In the genomic region with DNA sequence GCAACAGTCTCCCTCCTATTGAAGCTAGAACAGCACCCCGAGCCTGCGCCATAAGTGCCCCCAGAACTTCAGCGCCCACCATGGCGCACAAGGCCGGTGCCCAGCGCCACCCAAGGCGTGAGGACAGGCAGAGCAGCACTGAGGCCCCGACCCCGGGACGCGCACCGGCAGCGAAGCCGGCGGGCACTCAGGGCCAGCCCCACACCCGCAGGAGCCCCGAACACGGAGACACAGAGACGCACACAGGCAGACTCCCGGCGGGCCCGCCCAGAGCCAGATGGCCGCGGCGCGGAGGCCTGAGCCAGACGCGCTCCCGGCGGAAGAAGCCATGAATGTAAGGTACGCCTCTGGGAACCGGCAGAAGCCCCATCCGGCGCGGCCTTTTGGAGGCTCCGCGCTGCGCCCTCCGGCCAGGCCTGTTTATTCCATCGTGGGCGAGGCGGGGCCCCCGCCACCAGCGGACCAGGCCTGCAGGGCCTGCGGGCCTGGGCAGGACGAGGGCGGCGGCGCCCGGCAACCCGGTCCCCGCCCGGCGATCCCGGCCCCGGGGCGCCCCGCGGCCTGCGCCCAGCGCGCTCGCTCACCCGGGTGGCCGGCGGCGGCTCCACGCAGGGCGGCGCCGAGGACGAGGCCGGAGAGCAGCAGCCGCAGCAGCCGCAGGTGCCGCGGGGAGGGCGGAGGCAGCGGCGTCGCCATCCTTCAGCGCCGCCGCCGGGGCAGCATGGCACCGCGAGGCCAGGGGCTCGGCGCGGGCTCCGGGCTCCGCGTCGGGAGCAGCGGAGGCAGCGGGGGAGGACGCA, we compare ENCODE assay signal across 1 cellular context.
TF ChIP-seq lines count a peak whose summit lies in the region.

No MANE protein-coding gene starts in this region.

TF ChIP-seq in HepG2, 621 proteins besides CTCF, POLR2A, EP300 and RAD21 (continued from another document and continues in another):
- TF ChIP-seq ZNF280B (CRISPR knock-in tag; IDR thresholded peaks at IDR 0.05; ENCODE audit: borderline replicate concordance): no peak
- TF ChIP-seq ZNF557 (CRISPR knock-in tag; IDR thresholded peaks at IDR 0.05): no peak
- TF ChIP-seq HINFP (CRISPR knock-in tag; IDR thresholded peaks at IDR 0.05; ENCODE audit: low read depth): no peak
- TF ChIP-seq KLF16 (CRISPR knock-in tag; IDR thresholded peaks at IDR 0.05): 0 out of 4 replicates have a peak, but pooled peaks of 1 of the 2 experiments have one; percentile 2
- no peak for TF ChIP-seq ZNF124 (CRISPR knock-in tag; IDR thresholded peaks at IDR 0.05)
- TF ChIP-seq, protein P1, sequence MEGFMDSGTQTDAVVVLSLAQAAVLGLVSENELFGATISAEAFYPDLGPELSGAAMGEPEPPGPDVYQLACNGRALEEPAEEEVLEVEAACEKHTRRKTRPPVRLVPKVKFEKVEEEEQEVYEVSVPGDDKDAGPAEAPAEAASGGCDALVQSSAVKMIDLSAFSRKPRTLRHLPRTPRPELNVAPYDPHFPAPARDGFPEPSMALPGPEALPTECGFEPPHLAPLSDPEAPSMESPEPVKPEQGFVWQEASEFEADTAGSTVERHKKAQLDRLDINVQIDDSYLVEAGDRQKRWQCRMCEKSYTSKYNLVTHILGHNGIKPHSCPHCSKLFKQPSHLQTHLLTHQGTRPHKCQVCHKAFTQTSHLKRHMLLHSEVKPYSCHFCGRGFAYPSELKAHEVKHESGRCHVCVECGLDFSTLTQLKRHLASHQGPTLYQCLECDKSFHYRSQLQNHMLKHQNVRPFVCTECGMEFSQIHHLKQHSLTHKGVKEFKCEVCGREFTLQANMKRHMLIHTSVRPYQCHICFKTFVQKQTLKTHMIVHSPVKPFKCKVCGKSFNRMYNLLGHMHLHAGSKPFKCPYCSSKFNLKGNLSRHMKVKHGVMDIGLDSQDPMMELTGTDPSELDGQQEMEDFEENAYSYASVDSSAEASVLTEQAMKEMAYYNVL (CRISPR knock-in tag; IDR thresholded peaks at IDR 0.05; ENCODE audit: borderline replicate concordance): no peak
- no peak for TF ChIP-seq SMARCC2 (IDR thresholded peaks at IDR 0.05)
- no peak for TF ChIP-seq REL (CRISPR knock-in tag; conservative IDR thresholded peaks at IDR 0.05)
- no peak for TF ChIP-seq NFE2L1 (CRISPR knock-in tag; IDR thresholded peaks at IDR 0.05; ENCODE audit: borderline replicate concordance)
- no peak for TF ChIP-seq MAFF (IDR thresholded peaks at IDR 0.05; ENCODE audit: low read depth, low read length)
- TF ChIP-seq YEATS4 (CRISPR knock-in tag; IDR thresholded peaks at IDR 0.05; ENCODE audit: borderline replicate concordance): no peak
- 0 out of 2 replicates have a peak, but pooled peaks have one; percentile 46 for TF ChIP-seq ZNF451 (CRISPR knock-in tag; IDR thresholded peaks at IDR 0.05)
- no peak for TF ChIP-seq ATAD3A (CRISPR knock-in tag; IDR thresholded peaks at IDR 0.05)
- TF ChIP-seq RFX5 (IDR thresholded peaks at IDR 0.05; ENCODE audit: low read depth, low read length): no peak
- TF ChIP-seq HNF1A (IDR thresholded peaks at IDR 0.05; ENCODE audit: low read depth): no peak
- no peak for TF ChIP-seq HNF1A (CRISPR knock-in tag; IDR thresholded peaks at IDR 0.05; ENCODE audit: borderline replicate concordance)
- no peak for TF ChIP-seq HMG20A (CRISPR knock-in tag; IDR thresholded peaks at IDR 0.05; ENCODE audit: borderline replicate concordance)
- no peak for TF ChIP-seq TOPORS (CRISPR knock-in tag; IDR thresholded peaks at IDR 0.05)
- no peak for TF ChIP-seq SMARCE1 (IDR thresholded peaks at IDR 0.05; ENCODE audit: borderline replicate concordance)
- TF ChIP-seq MAX (IDR thresholded peaks at IDR 0.05): no peak; the same call in 1 of the 2 replicates
- TF ChIP-seq ZNF704 (CRISPR knock-in tag; IDR thresholded peaks at IDR 0.05; ENCODE audit: borderline replicate concordance): no peak
- TF ChIP-seq ZSCAN31 (CRISPR knock-in tag; IDR thresholded peaks at IDR 0.05; ENCODE audit: low read depth): no peak
- TF ChIP-seq EEA1 (CRISPR knock-in tag; IDR thresholded peaks at IDR 0.05; ENCODE audit: borderline replicate concordance): no peak
- no peak for TF ChIP-seq KAT7 (CRISPR knock-in tag; IDR thresholded peaks at IDR 0.05; ENCODE audit: borderline replicate concordance)
- TF ChIP-seq, protein P2, sequence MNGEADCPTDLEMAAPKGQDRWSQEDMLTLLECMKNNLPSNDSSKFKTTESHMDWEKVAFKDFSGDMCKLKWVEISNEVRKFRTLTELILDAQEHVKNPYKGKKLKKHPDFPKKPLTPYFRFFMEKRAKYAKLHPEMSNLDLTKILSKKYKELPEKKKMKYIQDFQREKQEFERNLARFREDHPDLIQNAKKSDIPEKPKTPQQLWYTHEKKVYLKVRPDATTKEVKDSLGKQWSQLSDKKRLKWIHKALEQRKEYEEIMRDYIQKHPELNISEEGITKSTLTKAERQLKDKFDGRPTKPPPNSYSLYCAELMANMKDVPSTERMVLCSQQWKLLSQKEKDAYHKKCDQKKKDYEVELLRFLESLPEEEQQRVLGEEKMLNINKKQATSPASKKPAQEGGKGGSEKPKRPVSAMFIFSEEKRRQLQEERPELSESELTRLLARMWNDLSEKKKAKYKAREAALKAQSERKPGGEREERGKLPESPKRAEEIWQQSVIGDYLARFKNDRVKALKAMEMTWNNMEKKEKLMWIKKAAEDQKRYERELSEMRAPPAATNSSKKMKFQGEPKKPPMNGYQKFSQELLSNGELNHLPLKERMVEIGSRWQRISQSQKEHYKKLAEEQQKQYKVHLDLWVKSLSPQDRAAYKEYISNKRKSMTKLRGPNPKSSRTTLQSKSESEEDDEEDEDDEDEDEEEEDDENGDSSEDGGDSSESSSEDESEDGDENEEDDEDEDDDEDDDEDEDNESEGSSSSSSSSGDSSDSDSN (CRISPR knock-in tag; IDR thresholded peaks at IDR 0.05): peak; percentile 46; the same call in 1 of the 2 replicates
- TF ChIP-seq, protein P3, sequence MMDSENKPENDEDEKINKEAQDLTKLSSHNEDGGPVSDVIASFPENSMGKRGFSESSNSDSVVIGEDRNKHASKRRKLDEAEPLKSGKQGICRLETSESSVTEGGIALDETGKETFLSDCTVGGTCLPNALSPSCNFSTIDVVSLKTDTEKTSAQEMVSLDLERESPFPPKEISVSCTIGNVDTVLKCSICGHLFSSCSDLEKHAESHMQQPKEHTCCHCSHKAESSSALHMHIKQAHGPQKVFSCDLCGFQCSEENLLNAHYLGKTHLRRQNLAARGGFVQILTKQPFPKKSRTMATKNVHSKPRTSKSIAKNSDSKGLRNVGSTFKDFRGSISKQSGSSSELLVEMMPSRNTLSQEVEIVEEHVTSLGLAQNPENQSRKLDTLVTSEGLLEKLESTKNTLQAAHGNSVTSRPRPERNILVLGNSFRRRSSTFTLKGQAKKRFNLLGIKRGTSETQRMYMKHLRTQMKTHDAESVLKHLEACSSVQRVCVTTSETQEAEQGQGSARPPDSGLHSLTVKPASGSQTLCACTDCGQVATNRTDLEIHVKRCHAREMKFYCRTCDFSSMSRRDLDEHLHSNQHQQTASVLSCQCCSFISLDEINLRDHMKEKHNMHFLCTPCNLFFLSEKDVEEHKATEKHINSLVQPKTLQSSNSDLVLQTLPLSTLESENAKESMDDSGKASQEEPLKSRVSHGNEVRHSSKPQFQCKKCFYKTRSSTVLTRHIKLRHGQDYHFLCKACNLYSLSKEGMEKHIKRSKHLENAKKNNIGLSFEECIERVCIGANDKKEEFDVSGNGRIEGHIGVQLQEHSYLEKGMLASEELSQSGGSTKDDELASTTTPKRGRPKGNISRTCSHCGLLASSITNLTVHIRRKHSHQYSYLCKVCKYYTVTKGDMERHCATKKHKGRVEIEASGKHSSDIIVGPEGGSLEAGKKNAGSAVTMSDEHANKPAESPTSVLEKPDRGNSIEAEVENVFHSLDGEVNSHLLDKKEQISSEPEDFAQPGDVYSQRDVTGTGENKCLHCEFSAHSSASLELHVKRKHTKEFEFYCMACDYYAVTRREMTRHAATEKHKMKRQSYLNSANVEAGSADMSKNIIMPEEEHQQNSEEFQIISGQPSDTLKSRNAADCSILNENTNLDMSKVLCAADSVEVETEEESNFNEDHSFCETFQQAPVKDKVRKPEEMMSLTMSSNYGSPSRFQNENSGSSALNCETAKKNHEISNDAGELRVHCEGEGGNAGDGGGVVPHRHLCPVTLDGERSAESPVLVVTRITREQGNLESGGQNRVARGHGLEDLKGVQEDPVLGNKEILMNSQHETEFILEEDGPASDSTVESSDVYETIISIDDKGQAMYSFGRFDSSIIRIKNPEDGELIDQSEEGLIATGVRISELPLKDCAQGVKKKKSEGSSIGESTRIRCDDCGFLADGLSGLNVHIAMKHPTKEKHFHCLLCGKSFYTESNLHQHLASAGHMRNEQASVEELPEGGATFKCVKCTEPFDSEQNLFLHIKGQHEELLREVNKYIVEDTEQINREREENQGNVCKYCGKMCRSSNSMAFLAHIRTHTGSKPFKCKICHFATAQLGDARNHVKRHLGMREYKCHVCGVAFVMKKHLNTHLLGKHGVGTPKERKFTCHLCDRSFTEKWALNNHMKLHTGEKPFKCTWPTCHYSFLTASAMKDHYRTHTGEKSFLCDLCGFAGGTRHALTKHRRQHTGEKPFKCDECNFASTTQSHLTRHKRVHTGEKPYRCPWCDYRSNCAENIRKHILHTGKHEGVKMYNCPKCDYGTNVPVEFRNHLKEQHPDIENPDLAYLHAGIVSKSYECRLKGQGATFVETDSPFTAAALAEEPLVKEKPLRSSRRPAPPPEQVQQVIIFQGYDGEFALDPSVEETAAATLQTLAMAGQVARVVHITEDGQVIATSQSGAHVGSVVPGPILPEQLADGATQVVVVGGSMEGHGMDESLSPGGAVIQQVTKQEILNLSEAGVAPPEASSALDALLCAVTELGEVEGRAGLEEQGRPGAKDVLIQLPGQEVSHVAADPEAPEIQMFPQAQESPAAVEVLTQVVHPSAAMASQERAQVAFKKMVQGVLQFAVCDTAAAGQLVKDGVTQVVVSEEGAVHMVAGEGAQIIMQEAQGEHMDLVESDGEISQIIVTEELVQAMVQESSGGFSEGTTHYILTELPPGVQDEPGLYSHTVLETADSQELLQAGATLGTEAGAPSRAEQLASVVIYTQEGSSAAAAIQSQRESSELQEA (CRISPR knock-in tag; IDR thresholded peaks at IDR 0.05; ENCODE audit: not compliant biosample characterization): no peak
- no peak for TF ChIP-seq ZNF225 (CRISPR knock-in tag; IDR thresholded peaks at IDR 0.05)
